ENCODE assay signal across 8 cellular contexts in the genomic region with DNA sequence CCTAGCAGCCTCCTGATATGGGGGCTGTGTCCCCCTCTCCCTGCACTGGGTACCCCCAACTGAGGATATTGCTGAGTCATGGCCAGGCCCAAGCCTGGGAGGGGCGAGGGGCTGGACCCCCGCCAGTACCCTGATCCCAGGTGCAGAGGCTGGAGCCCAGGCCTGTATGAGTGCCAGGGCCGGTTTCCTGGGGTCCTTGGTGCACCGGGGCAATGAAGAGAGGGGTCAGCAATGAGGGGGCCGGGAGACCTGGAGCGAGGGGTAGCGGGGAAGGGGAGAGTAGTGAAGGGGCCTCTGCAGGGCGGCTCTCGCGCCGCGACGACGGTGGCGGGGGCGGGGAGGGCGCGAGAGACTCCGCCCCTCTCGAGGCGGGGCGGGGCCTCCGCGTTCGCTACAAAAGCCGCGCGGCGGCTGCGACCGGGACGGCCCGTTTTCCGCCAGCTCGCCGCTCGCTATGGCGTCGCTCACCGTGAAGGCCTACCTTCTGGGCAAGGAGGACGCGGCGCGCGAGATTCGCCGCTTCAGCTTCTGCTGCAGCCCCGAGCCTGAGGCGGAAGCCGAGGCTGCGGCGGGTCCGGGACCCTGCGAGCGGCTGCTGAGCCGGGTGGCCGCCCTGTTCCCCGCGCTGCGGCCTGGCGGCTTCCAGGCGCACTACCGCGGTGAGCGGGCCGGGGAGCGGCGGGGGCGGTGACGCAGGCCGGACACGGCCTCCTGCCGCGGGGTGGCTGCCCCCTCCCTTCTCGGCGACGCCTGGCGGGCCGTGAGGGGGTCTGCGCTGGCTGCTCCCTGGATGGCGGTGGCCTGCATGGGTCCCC. TPM values are rescaled to one million over a fixed set of nuclear protein-coding genes. Genes with fewer than 3 reads are reported as not detected.
DNase-seq lines count a peak whose midpoint lies in the region; ATAC-seq lines count a peak whose summit lies in the region.

Gene SQSTM1, plus strand, starts transcription at position 423 of the 815 bp plus-strand sequence. Its CDS starts 32 bp downstream, at position 455.

- peak within 1 kb of the TSS in 1 of 2 experiments; percentile 99 for H3K14ac ChIP-seq in mesenchymal stem cell (ENCODE audit: low read length in 2 of 2)

- peak within 1 kb of the TSS; percentile 98 for H4K8ac ChIP-seq in mesenchymal stem cell (ENCODE audit: low read length)

- peak within 1 kb of the TSS; percentile 37 to 98 for H3K23ac ChIP-seq in mesenchymal stem cell (ENCODE audit: low read length in 2 of 2)

- peak within 1 kb of the TSS; percentile 98 to 99 for H2BK12ac ChIP-seq in mesenchymal stem cell (ENCODE audit: low read length in 2 of 2)

- H3K18ac ChIP-seq in mesenchymal stem cell (ENCODE audit: low read depth in 1 of 2, low read length in 2 of 2) = peak within 1 kb of the TSS; percentile 98 to 100

- H3K4ac ChIP-seq in mesenchymal stem cell (ENCODE audit: low read depth in 1 of 2, low read length in 2 of 2) = peak within 1 kb of the TSS; percentile 91 to 100

- peak within 1 kb of the TSS; percentile 95 for H2BK15ac ChIP-seq in mesenchymal stem cell (ENCODE audit: low read depth, poor library complexity, severe bottlenecking)

- no peak within 1 kb of the TSS for H2AFZ ChIP-seq in mesenchymal stem cell (ENCODE audit: low read depth, low read length)

- H2BK120ac ChIP-seq in mesenchymal stem cell (ENCODE audit: low read depth, low read length) = peak within 1 kb of the TSS; percentile 99

- H3K36me3 ChIP-seq in endocrine pancreas (ENCODE audit: control insufficient read depth, insufficient read depth, low read length) (peaks cover 17% of the 10 kb centered on the region), mesenchymal stem cell (ENCODE audit: control insufficient read depth in 1 of 2, insufficient read depth in 2 of 2, low read depth in 1 of 2, low read length in 2 of 2) (peaks cover 34 to 39% of the 10 kb centered on the region in 2 experiments)

- H3K27me3 ChIP-seq in endocrine pancreas (ENCODE audit: control insufficient read depth, insufficient read depth, low read length) (no peaks in the 10 kb centered on the region), mesenchymal stem cell (ENCODE audit: control insufficient read depth in 1 of 2, insufficient read depth in 1 of 2, low read length in 2 of 2) (no peaks in the 10 kb centered on the region)

- H3K4me3 ChIP-seq in endocrine pancreas (ENCODE audit: control insufficient read depth, insufficient read depth, low read length) (peak within 1 kb of the TSS; percentile 96), mesenchymal stem cell (ENCODE audit: insufficient read depth in 1 of 2, low read depth in 1 of 2, low read length in 2 of 2) (peak within 1 kb of the TSS; percentile 94 to 95)

- 2% methylated on average over 70 of the region's 81 CpGs for WGBS in mesenchymal stem cell

- H3K4me1 ChIP-seq in endocrine pancreas (ENCODE audit: control insufficient read depth, insufficient read depth, low read length) = peaks cover 6% of the 10 kb centered on the region
- H3K4me1 ChIP-seq in mesenchymal stem cell (ENCODE audit: control insufficient read depth, insufficient read depth, low read depth, low read length) = peaks cover 64% of the 10 kb centered on the region

- H3K9ac ChIP-seq in endocrine pancreas (ENCODE audit: control insufficient read depth, insufficient read depth, low read length) = peak within 1 kb of the TSS; percentile 99
- peak within 1 kb of the TSS; percentile 96 for H3K9ac ChIP-seq in mesenchymal stem cell (ENCODE audit: low read length)

- peak within 1 kb of the TSS; percentile 95 for H2BK5ac ChIP-seq in mesenchymal stem cell (ENCODE audit: low read depth, low read length, poor library complexity, severe bottlenecking)

- peaks cover 22% of the 10 kb centered on the region for H3K79me1 ChIP-seq in mesenchymal stem cell (replicated peaks; ENCODE audit: low read length, poor library complexity, severe bottlenecking)

- peak within 1 kb of the TSS; percentile 94 for H2AK5ac ChIP-seq in mesenchymal stem cell (ENCODE audit: low read length, severe bottlenecking)

- DNase-seq in Ammon's horn (ENCODE audit: low spot score) (peak; percentile 93), NCI-H82 (lab: John Stamatoyannopoulos, UW) (peak; percentile 81), mesenchymal stem cell (peak; percentile 80)
- peak in 2 of 3 experiments; percentile 63 to 70 for DNase-seq in activated CD8-positive, alpha-beta memory T cell treated with anti-CD3 and anti-CD28 coated beads for 48 hours (ENCODE audit: low read depth in 2 of 3, low spot score in 2 of 3)
- DNase-seq in stimulated activated CD8-positive, alpha-beta memory T cell treated with anti-CD3 and anti-CD28 coated beads, Interleukin-12 subunit alpha, Interleukin-12 subunit beta, amount 100 ng/mL, for 4 hours (ENCODE audit: low read depth) = peak; percentile 78

- ATAC-seq in GM19023 (IDR thresholded peaks at IDR 0.05; ENCODE audit: unreplicated experiment) (peak; percentile 41), HG03159 (IDR thresholded peaks at IDR 0.05; ENCODE audit: unreplicated experiment) (peak; percentile 36)

- H3K27ac ChIP-seq in mesenchymal stem cell (ENCODE audit: low read length, poor library complexity, severe bottlenecking) = peak within 1 kb of the TSS; percentile 96

- H3K9me3 ChIP-seq in endocrine pancreas (ENCODE audit: control insufficient read depth, low read length) (no peaks in the 10 kb centered on the region), mesenchymal stem cell (ENCODE audit: control insufficient read depth, low read length) (no peaks in the 10 kb centered on the region)

- H3K4me2 ChIP-seq in mesenchymal stem cell (ENCODE audit: low read length, poor library complexity, severe bottlenecking) = peak within 1 kb of the TSS; percentile 84

- H4K91ac ChIP-seq in mesenchymal stem cell (ENCODE audit: low read length) = peak within 1 kb of the TSS; percentile 100

RNA-seq across cellular contexts. Expression of gene SQSTM1, which starts in this region (rescaled TPM):
- 544 TPM for polyA plus RNA-seq in mesenchymal stem cell (2013, experiment 1 of 2)
- polyA plus RNA-seq in mesenchymal stem cell (2013, experiment 2 of 2) = 553 TPM

Comparison
In these comparisons a context has a peak if more than half of its experiments do, and no peak if none do; other contexts are left out.
1. Peak in every context shown above with its lines: DNase-seq, ATAC-seq, H3K4me3 ChIP-seq and H3K27ac ChIP-seq.